1 cellular context compared by ENCODE assay signal in the genomic region with DNA sequence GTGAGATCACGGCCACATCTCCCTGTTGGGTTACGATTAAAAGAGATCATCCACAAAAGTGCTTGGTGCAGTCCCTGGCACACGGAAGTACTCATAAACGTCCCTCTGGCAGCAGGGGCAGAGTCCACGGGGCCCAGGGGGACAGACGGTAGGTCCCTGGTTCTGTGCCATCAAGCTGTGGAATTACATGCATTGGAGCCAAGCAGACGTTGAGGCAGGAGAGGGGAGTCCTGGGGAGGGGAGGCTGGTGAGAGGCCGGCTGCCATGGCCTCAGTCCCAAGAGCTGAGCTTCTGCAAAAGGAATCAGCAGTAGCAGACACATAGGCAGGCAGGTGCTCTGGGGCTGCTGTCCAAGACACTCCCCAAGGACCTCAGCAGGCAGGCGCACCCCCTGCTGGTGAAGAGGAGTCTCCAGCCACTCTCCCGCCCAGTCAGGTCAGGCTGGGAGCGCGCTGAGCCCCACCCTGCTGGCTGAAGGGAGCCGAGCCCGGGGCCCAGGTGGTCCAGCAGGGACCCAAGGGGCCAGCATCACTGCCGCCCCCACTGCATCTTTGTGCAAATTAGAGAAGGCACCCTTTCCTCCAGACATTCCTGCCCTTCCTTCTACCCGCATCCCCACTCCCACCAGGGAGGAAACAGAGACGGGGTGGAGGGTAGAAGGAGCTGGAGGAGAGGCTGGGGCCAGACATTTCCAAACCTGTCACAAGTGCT.
TF ChIP-seq lines count a peak whose summit lies in the region.

No MANE protein-coding gene starts in this region.

TF ChIP-seq in HepG2, 621 proteins besides CTCF, POLR2A, EP300 and RAD21 (continued from another document and continues in another):
- TF ChIP-seq SNRNP70 (IDR thresholded peaks at IDR 0.05; ENCODE audit: low read depth, low read length) = no peak
- TF ChIP-seq, protein P1, sequence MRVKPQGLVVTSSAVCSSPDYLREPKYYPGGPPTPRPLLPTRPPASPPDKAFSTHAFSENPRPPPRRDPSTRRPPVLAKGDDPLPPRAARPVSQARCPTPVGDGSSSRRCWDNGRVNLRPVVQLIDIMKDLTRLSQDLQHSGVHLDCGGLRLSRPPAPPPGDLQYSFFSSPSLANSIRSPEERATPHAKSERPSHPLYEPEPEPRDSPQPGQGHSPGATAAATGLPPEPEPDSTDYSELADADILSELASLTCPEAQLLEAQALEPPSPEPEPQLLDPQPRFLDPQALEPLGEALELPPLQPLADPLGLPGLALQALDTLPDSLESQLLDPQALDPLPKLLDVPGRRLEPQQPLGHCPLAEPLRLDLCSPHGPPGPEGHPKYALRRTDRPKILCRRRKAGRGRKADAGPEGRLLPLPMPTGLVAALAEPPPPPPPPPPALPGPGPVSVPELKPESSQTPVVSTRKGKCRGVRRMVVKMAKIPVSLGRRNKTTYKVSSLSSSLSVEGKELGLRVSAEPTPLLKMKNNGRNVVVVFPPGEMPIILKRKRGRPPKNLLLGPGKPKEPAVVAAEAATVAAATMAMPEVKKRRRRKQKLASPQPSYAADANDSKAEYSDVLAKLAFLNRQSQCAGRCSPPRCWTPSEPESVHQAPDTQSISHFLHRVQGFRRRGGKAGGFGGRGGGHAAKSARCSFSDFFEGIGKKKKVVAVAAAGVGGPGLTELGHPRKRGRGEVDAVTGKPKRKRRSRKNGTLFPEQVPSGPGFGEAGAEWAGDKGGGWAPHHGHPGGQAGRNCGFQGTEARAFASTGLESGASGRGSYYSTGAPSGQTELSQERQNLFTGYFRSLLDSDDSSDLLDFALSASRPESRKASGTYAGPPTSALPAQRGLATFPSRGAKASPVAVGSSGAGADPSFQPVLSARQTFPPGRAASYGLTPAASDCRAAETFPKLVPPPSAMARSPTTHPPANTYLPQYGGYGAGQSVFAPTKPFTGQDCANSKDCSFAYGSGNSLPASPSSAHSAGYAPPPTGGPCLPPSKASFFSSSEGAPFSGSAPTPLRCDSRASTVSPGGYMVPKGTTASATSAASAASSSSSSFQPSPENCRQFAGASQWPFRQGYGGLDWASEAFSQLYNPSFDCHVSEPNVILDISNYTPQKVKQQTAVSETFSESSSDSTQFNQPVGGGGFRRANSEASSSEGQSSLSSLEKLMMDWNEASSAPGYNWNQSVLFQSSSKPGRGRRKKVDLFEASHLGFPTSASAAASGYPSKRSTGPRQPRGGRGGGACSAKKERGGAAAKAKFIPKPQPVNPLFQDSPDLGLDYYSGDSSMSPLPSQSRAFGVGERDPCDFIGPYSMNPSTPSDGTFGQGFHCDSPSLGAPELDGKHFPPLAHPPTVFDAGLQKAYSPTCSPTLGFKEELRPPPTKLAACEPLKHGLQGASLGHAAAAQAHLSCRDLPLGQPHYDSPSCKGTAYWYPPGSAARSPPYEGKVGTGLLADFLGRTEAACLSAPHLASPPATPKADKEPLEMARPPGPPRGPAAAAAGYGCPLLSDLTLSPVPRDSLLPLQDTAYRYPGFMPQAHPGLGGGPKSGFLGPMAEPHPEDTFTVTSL (CRISPR knock-in tag; IDR thresholded peaks at IDR 0.05; ENCODE audit: borderline replicate concordance) = peak; percentile 44; the same call in 1 of the 2 replicates
- TF ChIP-seq ZNF891 (CRISPR knock-in tag; IDR thresholded peaks at IDR 0.05) = peak; percentile 39; the same call in 1 of the 2 replicates
- TF ChIP-seq, protein P2, sequence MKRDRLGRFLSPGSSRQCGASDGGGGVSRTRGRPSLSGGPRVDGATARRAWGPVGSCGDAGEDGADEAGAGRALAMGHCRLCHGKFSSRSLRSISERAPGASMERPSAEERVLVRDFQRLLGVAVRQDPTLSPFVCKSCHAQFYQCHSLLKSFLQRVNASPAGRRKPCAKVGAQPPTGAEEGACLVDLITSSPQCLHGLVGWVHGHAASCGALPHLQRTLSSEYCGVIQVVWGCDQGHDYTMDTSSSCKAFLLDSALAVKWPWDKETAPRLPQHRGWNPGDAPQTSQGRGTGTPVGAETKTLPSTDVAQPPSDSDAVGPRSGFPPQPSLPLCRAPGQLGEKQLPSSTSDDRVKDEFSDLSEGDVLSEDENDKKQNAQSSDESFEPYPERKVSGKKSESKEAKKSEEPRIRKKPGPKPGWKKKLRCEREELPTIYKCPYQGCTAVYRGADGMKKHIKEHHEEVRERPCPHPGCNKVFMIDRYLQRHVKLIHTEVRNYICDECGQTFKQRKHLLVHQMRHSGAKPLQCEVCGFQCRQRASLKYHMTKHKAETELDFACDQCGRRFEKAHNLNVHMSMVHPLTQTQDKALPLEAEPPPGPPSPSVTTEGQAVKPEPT (CRISPR knock-in tag; IDR thresholded peaks at IDR 0.05; ENCODE audit: low read depth) = no peak
- peak; percentile 43; the same call in 1 of the 2 replicates for TF ChIP-seq YEATS4 (CRISPR knock-in tag; IDR thresholded peaks at IDR 0.05; ENCODE audit: borderline replicate concordance)
- 0 out of 2 replicates have a peak, but pooled peaks have one; percentile 85 for TF ChIP-seq MTA1 (CRISPR knock-in tag; IDR thresholded peaks at IDR 0.05; ENCODE audit: borderline replicate concordance)
- peak; percentile 79; the same call in 1 of the 2 replicates for TF ChIP-seq MEF2D (CRISPR knock-in tag; IDR thresholded peaks at IDR 0.05)
- TF ChIP-seq, protein P3, sequence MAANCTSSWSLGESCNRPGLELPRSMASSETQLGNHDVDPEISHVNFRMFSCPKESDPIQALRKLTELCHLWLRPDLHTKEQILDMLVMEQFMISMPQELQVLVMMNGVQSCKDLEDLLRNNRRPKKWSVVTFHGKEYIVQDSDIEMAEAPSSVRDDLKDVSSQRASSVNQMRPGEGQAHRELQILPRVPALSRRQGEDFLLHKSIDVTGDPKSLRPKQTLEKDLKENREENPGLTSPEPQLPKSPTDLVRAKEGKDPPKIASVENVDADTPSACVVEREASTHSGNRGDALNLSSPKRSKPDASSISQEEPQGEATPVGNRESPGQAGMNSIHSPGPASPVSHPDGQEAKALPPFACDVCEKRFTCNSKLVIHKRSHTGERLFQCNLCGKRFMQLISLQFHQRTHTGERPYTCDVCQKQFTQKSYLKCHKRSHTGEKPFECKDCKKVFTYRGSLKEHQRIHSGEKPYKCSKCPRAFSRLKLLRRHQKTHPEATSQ (CRISPR knock-in tag; IDR thresholded peaks at IDR 0.05; ENCODE audit: borderline replicate concordance) = 0 out of 2 replicates have a peak, but pooled peaks have one; percentile 22
- no peak for TF ChIP-seq ZKSCAN1 (IDR thresholded peaks at IDR 0.05; ENCODE audit: low read length)
- TF ChIP-seq RBFOX2 (IDR thresholded peaks at IDR 0.05; ENCODE audit: low read depth, low read length) = peak; percentile 58
- no peak for TF ChIP-seq RAD51 (IDR thresholded peaks at IDR 0.05; ENCODE audit: borderline replicate concordance)
- peak; percentile 84 for TF ChIP-seq SALL2 (CRISPR knock-in tag; IDR thresholded peaks at IDR 0.05)
- no peak for TF ChIP-seq CREB1 (IDR thresholded peaks at IDR 0.05)
- TF ChIP-seq CREB1 (CRISPR knock-in tag; IDR thresholded peaks at IDR 0.05) = no peak
- peak; percentile 48; the same call in 1 of the 2 replicates for TF ChIP-seq ELF4 (CRISPR knock-in tag; IDR thresholded peaks at IDR 0.05; ENCODE audit: borderline replicate concordance)
- peak; percentile 97 for TF ChIP-seq MEIS1 (CRISPR knock-in tag; IDR thresholded peaks at IDR 0.05; ENCODE audit: borderline replicate concordance)
- TF ChIP-seq ATF7-NPFF (CRISPR knock-in tag; IDR thresholded peaks at IDR 0.05; ENCODE audit: low read depth) = peak; percentile 75; the same call in 1 of the 2 replicates
- no peak for TF ChIP-seq ZNF577 (CRISPR knock-in tag; IDR thresholded peaks at IDR 0.05; ENCODE audit: borderline replicate concordance, low read depth)
- TF ChIP-seq REXO4 (CRISPR knock-in tag; IDR thresholded peaks at IDR 0.05; ENCODE audit: borderline replicate concordance) = no peak
- no peak for TF ChIP-seq FOXP1 (IDR thresholded peaks at IDR 0.05)
- no peak for TF ChIP-seq FOXP1 (CRISPR knock-in tag; IDR thresholded peaks at IDR 0.05)
- no peak for TF ChIP-seq NFE2 (CRISPR knock-in tag; IDR thresholded peaks at IDR 0.05)
- no peak for TF ChIP-seq LCORL (IDR thresholded peaks at IDR 0.05)
- no peak; the same call in 1 of the 2 replicates for TF ChIP-seq LCORL (CRISPR knock-in tag; IDR thresholded peaks at IDR 0.05)
- TF ChIP-seq, protein P4, sequence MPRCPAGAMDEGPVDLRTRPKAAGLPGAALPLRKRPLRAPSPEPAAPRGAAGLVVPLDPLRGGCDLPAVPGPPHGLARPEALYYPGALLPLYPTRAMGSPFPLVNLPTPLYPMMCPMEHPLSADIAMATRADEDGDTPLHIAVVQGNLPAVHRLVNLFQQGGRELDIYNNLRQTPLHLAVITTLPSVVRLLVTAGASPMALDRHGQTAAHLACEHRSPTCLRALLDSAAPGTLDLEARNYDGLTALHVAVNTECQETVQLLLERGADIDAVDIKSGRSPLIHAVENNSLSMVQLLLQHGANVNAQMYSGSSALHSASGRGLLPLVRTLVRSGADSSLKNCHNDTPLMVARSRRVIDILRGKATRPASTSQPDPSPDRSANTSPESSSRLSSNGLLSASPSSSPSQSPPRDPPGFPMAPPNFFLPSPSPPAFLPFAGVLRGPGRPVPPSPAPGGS (CRISPR knock-in tag; IDR thresholded peaks at IDR 0.05) = no peak
- peak; percentile 89 for TF ChIP-seq ZNF430 (CRISPR knock-in tag; IDR thresholded peaks at IDR 0.05)
- no peak for TF ChIP-seq TCF7L2 (IDR thresholded peaks at IDR 0.05; ENCODE audit: low read depth, low read length)
- peak; percentile 25; the same call in 1 of the 2 replicates for TF ChIP-seq KLF6 (CRISPR knock-in tag; IDR thresholded peaks at IDR 0.05)
- TF ChIP-seq RNF2 (conservative IDR thresholded peaks at IDR 0.05; ENCODE audit: low read depth) = no peak
- no peak for TF ChIP-seq YY1 (IDR thresholded peaks at IDR 0.05; ENCODE audit: insufficient read depth, insufficient replicate concordance, low read depth, low read length)
- peak; percentile 82 for TF ChIP-seq ZNF451 (CRISPR knock-in tag; IDR thresholded peaks at IDR 0.05)
- TF ChIP-seq, protein P5, sequence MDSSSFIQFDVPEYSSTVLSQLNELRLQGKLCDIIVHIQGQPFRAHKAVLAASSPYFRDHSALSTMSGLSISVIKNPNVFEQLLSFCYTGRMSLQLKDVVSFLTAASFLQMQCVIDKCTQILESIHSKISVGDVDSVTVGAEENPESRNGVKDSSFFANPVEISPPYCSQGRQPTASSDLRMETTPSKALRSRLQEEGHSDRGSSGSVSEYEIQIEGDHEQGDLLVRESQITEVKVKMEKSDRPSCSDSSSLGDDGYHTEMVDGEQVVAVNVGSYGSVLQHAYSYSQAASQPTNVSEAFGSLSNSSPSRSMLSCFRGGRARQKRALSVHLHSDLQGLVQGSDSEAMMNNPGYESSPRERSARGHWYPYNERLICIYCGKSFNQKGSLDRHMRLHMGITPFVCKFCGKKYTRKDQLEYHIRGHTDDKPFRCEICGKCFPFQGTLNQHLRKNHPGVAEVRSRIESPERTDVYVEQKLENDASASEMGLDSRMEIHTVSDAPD (CRISPR knock-in tag; IDR thresholded peaks at IDR 0.05) = peak; percentile 67; the same call in 1 of the 2 replicates
- TF ChIP-seq, protein P6, sequence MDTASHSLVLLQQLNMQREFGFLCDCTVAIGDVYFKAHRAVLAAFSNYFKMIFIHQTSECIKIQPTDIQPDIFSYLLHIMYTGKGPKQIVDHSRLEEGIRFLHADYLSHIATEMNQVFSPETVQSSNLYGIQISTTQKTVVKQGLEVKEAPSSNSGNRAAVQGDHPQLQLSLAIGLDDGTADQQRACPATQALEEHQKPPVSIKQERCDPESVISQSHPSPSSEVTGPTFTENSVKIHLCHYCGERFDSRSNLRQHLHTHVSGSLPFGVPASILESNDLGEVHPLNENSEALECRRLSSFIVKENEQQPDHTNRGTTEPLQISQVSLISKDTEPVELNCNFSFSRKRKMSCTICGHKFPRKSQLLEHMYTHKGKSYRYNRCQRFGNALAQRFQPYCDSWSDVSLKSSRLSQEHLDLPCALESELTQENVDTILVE (CRISPR knock-in tag; IDR thresholded peaks at IDR 0.05) = peak; percentile 68
- TF ChIP-seq, protein P7, sequence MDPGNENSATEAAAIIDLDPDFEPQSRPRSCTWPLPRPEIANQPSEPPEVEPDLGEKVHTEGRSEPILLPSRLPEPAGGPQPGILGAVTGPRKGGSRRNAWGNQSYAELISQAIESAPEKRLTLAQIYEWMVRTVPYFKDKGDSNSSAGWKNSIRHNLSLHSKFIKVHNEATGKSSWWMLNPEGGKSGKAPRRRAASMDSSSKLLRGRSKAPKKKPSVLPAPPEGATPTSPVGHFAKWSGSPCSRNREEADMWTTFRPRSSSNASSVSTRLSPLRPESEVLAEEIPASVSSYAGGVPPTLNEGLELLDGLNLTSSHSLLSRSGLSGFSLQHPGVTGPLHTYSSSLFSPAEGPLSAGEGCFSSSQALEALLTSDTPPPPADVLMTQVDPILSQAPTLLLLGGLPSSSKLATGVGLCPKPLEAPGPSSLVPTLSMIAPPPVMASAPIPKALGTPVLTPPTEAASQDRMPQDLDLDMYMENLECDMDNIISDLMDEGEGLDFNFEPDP (CRISPR knock-in tag; conservative IDR thresholded peaks at IDR 0.05) = no peak
- TF ChIP-seq ZNF567 (CRISPR knock-in tag; IDR thresholded peaks at IDR 0.05; ENCODE audit: borderline replicate concordance) = 0 out of 2 replicates have a peak, but pooled peaks have one; percentile 65
- TF ChIP-seq RXRA (CRISPR knock-in tag; IDR thresholded peaks at IDR 0.05) = peak; percentile 54; the same call in 1 of the 2 replicates
- peak; percentile 56; the same call in 1 of the 2 replicates for TF ChIP-seq ESRRA (CRISPR knock-in tag; IDR thresholded peaks at IDR 0.05; ENCODE audit: low read depth)
- TF ChIP-seq ZMYM3 (CRISPR knock-in tag; IDR thresholded peaks at IDR 0.05) = no peak
- TF ChIP-seq JUNB (CRISPR knock-in tag; IDR thresholded peaks at IDR 0.05; ENCODE audit: borderline replicate concordance) = no peak
- TF ChIP-seq, protein P8, sequence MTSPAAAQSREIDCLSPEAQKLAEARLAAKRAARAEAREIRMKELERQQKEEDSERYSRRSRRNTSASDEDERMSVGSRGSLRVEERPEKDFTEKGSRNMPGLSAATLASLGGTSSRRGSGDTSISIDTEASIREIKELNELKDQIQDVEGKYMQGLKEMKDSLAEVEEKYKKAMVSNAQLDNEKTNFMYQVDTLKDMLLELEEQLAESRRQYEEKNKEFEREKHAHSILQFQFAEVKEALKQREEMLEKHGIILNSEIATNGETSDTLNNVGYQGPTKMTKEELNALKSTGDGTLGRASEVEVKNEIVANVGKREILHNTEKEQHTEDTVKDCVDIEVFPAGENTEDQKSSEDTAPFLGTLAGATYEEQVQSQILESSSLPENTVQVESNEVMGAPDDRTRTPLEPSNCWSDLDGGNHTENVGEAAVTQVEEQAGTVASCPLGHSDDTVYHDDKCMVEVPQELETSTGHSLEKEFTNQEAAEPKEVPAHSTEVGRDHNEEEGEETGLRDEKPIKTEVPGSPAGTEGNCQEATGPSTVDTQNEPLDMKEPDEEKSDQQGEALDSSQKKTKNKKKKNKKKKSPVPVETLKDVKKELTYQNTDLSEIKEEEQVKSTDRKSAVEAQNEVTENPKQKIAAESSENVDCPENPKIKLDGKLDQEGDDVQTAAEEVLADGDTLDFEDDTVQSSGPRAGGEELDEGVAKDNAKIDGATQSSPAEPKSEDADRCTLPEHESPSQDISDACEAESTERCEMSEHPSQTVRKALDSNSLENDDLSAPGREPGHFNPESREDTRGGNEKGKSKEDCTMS (CRISPR knock-in tag; conservative IDR thresholded peaks at IDR 0.05) = no peak
- no peak for TF ChIP-seq SNAI1 (CRISPR knock-in tag; IDR thresholded peaks at IDR 0.05; ENCODE audit: borderline replicate concordance)
- peak; percentile 36; the same call in 1 of the 2 replicates for TF ChIP-seq SMC3 (IDR thresholded peaks at IDR 0.05; ENCODE audit: low read length)
- TF ChIP-seq BRCA1 (CRISPR knock-in tag; IDR thresholded peaks at IDR 0.05) = peak; percentile 71; the same call in 1 of the 2 replicates
- TF ChIP-seq CCDC6 (CRISPR knock-in tag; IDR thresholded peaks at IDR 0.05) = no peak
- 0 out of 2 replicates have a peak, but pooled peaks have one; percentile 68 for TF ChIP-seq AHR (CRISPR knock-in tag; IDR thresholded peaks at IDR 0.05)
- no peak for TF ChIP-seq ATRX (CRISPR knock-in tag; IDR thresholded peaks at IDR 0.05; ENCODE audit: borderline replicate concordance)
- TF ChIP-seq ZNF75D (CRISPR knock-in tag; IDR thresholded peaks at IDR 0.05; ENCODE audit: borderline replicate concordance) = no peak
- no peak for TF ChIP-seq ZNF20 (CRISPR knock-in tag; IDR thresholded peaks at IDR 0.05)
